ENCODE assay signal across 7 cellular contexts in genomic region chr4:118352843-118353373, GRCh38.
DNase-seq lines count a peak whose midpoint lies in the region; ATAC-seq and TF ChIP-seq lines count a peak whose summit lies in the region.

PRSS12 (minus strand) TSS chr4:118353003; CDS start chr4:118352720, 283 bp downstream.

- peak within 1 kb of the TSS; percentile 69 for H3K4me3 Mint-ChIP-seq in central memory CD8-positive, alpha-beta T cell

- H3K27ac ChIP-seq in VCaP = no peak within 1 kb of the TSS

- DNase-seq in MV-4-11 (lab: John Stamatoyannopoulos, UW) (peak; percentile 45), kidney glomerular epithelial cell (lab: John Stamatoyannopoulos, UW) (peak; percentile 29)
- DNase-seq in central memory CD8-positive, alpha-beta T cell (ENCODE audit: low spot score in 2 of 2) = peak in 1 of 2 donors; percentile 19
- peak; percentile 57 to 77 for DNase-seq in stimulated activated CD4-positive, alpha-beta T cell treated with anti-CD3 and anti-CD28 coated beads, Interleukin-2, amount 100 ng/mL, for 24 hours

- TF ChIP-seq CTCF in VCaP (conservative IDR thresholded peaks at IDR 0.05) = peak; percentile 75

- H3K4me1 Mint-ChIP-seq in central memory CD8-positive, alpha-beta T cell = peaks cover 9% of the 10 kb centered on the region

- H3K36me3 Mint-ChIP-seq in central memory CD8-positive, alpha-beta T cell (ENCODE audit: insufficient read depth) = peaks cover 2% of the 10 kb centered on the region

- H3K9me3 Mint-ChIP-seq in central memory CD8-positive, alpha-beta T cell = no peaks in the 10 kb centered on the region

- peaks cover 89% of the 10 kb centered on the region for H3K27me3 Mint-ChIP-seq in central memory CD8-positive, alpha-beta T cell

- no peak for TF ChIP-seq POLR2A in GM18505 (IDR thresholded peaks at IDR 0.05; ENCODE audit: borderline replicate concordance, extremely low read depth, insufficient read depth, insufficient read length)

- ATAC-seq in GM18505 (IDR thresholded peaks at IDR 0.05; ENCODE audit: unreplicated experiment) (peak; percentile 99), HG02588 (IDR thresholded peaks at IDR 0.05; ENCODE audit: unreplicated experiment) (peak; percentile 98)
- peak; percentile 46 for ATAC-seq in central memory CD8-positive, alpha-beta T cell (replicated peaks; ENCODE audit: extremely low read depth, poor library complexity, severe bottlenecking)

- H3K27ac Mint-ChIP-seq in central memory CD8-positive, alpha-beta T cell (ENCODE audit: low read depth) = no peak within 1 kb of the TSS

Comparison
In these comparisons a context has a peak if more than half of its experiments do, and no peak if none do; other contexts are left out.
1. ATAC-seq: peak in every context shown above with its lines; median percentile 99 in GM18505; 98 in HG02588; 46 in central memory CD8-positive, alpha-beta T cell.